Comparison of ENCODE assay signal across 8 cellular contexts in the genomic region with DNA sequence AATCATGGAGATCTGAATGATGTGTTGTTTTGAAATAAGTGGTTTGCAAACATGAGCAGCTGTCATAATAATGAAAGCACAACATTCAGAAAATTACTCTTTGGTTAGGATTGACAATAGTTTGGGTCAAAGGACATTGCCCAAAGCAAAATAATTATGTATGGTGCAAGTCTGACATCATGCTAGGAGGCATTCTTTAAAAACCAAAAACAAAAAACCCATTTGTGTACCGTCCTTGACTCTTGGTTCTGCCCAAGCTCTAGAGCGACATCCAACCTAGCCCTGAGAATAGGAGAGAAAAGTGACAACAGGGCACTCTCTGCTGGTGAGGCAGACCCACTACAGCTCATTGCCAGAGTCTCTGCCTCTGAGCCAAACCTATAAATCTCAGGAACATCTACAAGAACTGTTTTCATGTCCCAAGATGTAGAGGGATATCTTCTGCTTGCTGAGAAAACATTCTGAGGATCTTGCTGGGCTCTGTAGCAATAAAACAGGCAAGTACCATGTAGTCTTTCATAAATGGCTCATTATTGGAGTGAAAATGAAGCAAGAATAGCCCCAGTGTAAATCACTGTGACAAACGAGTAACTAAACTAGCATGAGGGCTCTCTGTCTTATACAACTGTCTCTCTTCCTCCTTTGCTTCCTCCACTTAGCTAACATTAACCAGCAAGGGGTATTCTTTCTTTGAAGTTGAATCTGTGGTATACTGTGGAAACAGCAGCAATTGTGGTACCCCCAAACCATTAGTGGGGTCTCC.
DNase-seq lines count a peak whose midpoint lies in the region; ATAC-seq and TF ChIP-seq lines count a peak whose summit lies in the region.

No MANE protein-coding gene starts in this region.

- H3K36me3 Mint-ChIP-seq in T-helper 17 cell (ENCODE audit: low read depth): no peaks in the 10 kb centered on the region

- H3K4me1 ChIP-seq in lower lobe of right lung (no peaks in the 10 kb centered on the region), tibial artery (no peaks in the 10 kb centered on the region)

- H3K36me3 ChIP-seq in lower lobe of right lung (no peaks in the 10 kb centered on the region), tibial artery (no peaks in the 10 kb centered on the region)

- ATAC-seq in HG02642 (IDR thresholded peaks at IDR 0.05; ENCODE audit: poor library complexity, unreplicated experiment): peak; percentile 41
- peak; percentile 62 for ATAC-seq in T-helper 17 cell
- ATAC-seq in lower lobe of right lung: peak; percentile 77 to 87

- H3K27me3 ChIP-seq in lower lobe of right lung (ENCODE audit: low read depth) (no peaks in the 10 kb centered on the region), tibial artery (no peaks in the 10 kb centered on the region)

- peak overlapping the region; percentile 98 for H3K27ac Mint-ChIP-seq in T-helper 17 cell

- intact Hi-C loops in lower lobe of right lung (cut with DNase I) (loop anchor here (10.0 kb wide), 1 partner anchor 470 kb away; no protein-coding TSS in a partner anchor), tibial artery (cut with DNase I; ENCODE audit: low total_unique reads) (loop anchor here (10.0 kb wide), 1 partner anchor 470 kb away; no protein-coding TSS in a partner anchor)

- peaks cover 32% of the 10 kb centered on the region for H3K4me1 Mint-ChIP-seq in T-helper 17 cell

- DNase-seq in NCI-H1105 treated with DMSO at 0.1 percent for 48 hours (lab: John Stamatoyannopoulos, UW): peak; percentile 57
- DNase-seq in T-helper 17 cell: peak in 2 of 3 donors; percentile 31 to 46
- peak in 37 of 61 donors; percentile 2 to 74 (median 12) for DNase-seq in caudate nucleus (lab: John Stamatoyannopoulos, UW)
- no peak for DNase-seq in lower lobe of right lung
- no peak for DNase-seq in tibial artery

- H3K4me3 ChIP-seq in GM12875 (ENCODE audit: low read depth, low read length): no peak overlapping the region
- no peak overlapping the region for H3K4me3 ChIP-seq in lower lobe of right lung
- H3K4me3 ChIP-seq in tibial artery: no peak overlapping the region

- H3K4me3 Mint-ChIP-seq in T-helper 17 cell: no peak overlapping the region

- H3K27me3 Mint-ChIP-seq in T-helper 17 cell: no peaks in the 10 kb centered on the region

- peak; percentile 44 for TF ChIP-seq CTCF in 22Rv1 (IDR thresholded peaks at IDR 0.05)
- peak; percentile 84 for TF ChIP-seq CTCF in GM12875 (IDR thresholded peaks at IDR 0.05; ENCODE audit: borderline replicate concordance, insufficient read depth, low read depth, low read length)
- TF ChIP-seq CTCF in lower lobe of right lung (IDR thresholded peaks at IDR 0.05): peak; percentile 52
- peak; percentile 22 to 30 for TF ChIP-seq CTCF in tibial artery (IDR thresholded peaks at IDR 0.05)

- no peak overlapping the region for H3K27ac ChIP-seq in 22Rv1
- H3K27ac ChIP-seq in caudate nucleus (ENCODE audit: low read depth, low read length): no peak overlapping the region
- H3K27ac ChIP-seq in lower lobe of right lung: no peak overlapping the region
- no peak overlapping the region for H3K27ac ChIP-seq in tibial artery

- H3K9me3 ChIP-seq in T-helper 17 cell (ENCODE audit: control insufficient read depth, low read length, poor library complexity, severe bottlenecking) (no peaks in the 10 kb centered on the region), lower lobe of right lung (no peaks in the 10 kb centered on the region), tibial artery (no peaks in the 10 kb centered on the region)

Comparison
In these comparisons a context has a peak if more than half of its experiments do, and no peak if none do; other contexts are left out.
1. CTCF ChIP-seq: peak in every context shown above with its lines; median percentile 84 in GM12875; 52 in lower lobe of right lung; 44 in 22Rv1; 26 in tibial artery.
2. DNase-seq: peak in NCI-H1105 treated with DMSO at 0.1 percent for 48 hours (single experiment), T-helper 17 cell (2 of 3) and caudate nucleus (37 of 61); none in lower lobe of right lung (single experiment) and tibial artery (0 of 2).
3. Peak in every context shown above with its lines, with median percentiles within 50 percentile points of each other: ATAC-seq.